8 cellular contexts compared by ENCODE assay signal in the genomic region with DNA sequence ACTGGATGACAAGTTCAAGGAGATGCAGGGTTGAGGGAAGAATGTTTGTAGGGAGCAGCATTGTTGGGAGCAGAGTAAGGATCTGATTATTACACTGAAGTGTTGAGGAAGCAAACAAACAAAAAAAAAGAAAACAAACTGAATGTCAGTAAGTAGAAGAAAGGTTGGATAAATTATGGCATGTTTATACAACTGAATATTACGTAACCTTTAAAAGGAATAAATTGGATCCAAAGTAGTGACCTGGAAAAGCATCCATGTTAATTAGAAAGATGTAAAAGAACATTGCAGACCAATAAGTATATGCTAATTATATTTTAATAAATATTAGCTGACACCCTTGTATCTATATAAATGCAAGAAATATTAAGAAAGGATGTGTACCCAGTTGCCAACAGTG.
"Had no signal": no experiment of that assay in that cellular context is flagged by ENCODE, and none has a peak within 500 bp of the region (broad histone marks: within the 10 kb centered on the region; RNA-seq: fewer than 3 reads in every experiment).

No MANE protein-coding gene starts in this region.

- H3K4me3 ChIP-seq: GM23338 had no signal

- H3K4me2 ChIP-seq: GM23338 had no signal

- ATAC-seq: GM23338 had no signal

- DNase-seq: H9, HCEC 1CT, HFFc6, KG1 had no signal

- FAIRE-seq: H1, H54 had no signal

- H2AFZ ChIP-seq: GM23338 had no signal

- H3K27ac ChIP-seq: HL-60 had no signal
